Comparison of ENCODE assay signal across 1 cellular context in genomic region chr6:107113460-107114212, GRCh38.
TF ChIP-seq lines count a peak whose summit lies in the region.

No MANE protein-coding gene starts in this region.

TF ChIP-seq in GM23338, 12 proteins besides CTCF, POLR2A, EP300 and RAD21 (continued from another document):
- TF ChIP-seq ZNF462 (CRISPR knock-in tag; IDR thresholded peaks at IDR 0.05): no peak
